Comparison of ENCODE assay signal across 1 cellular context in the genomic region with DNA sequence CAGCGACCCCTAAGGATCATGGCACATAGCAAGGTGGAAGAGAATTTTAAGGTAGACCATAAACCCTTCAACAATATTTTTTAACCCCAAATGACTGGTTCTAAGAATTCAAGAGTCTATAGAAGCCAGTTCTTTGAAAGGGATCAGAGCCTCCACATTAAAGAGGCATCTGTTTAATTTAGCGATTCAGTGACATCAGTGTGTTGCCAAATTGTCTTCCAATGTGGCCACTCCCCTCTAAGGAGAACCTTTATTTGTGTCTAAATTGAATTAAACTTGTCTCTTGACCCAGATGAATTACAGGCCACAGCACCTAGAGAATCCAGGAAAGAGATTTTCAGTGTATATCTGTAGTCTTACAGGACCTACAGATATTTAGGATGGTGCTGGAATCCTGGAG.
TF ChIP-seq lines count a peak whose summit lies in the region.

No MANE protein-coding gene starts in this region.

TF ChIP-seq in K562, 482 proteins besides CTCF, POLR2A, EP300 and RAD21:
- TF ChIP-seq PYGO2 (tag; IDR thresholded peaks at IDR 0.05) (no peak), ZNF253 (CRISPR knock-in tag; conservative IDR thresholded peaks at IDR 0.05) (no peak), KAT8 (IDR thresholded peaks at IDR 0.05; ENCODE audit: low read depth) (no peak), RBBP5 (IDR thresholded peaks at IDR 0.05; ENCODE audit: borderline replicate concordance, insufficient read depth, low read length, poor library complexity, severe bottlenecking) (no peak), MED1 (CRISPR knock-in tag; IDR thresholded peaks at IDR 0.05; ENCODE audit: borderline replicate concordance) (no peak)
